In genomic region chr3:161644871-161645636, GRCh38 we compare ENCODE assay signal across 25 cellular contexts.
DNase-seq lines count a peak whose midpoint lies in the region; ATAC-seq and TF ChIP-seq lines count a peak whose summit lies in the region.
"Had no signal": no experiment of that assay in that cellular context is flagged by ENCODE, and none has a peak within 500 bp of the region (broad histone marks: within the 10 kb centered on the region; RNA-seq: fewer than 3 reads in every experiment).

No MANE protein-coding gene starts in this region.

- no peak overlapping the region for H3K27ac ChIP-seq in neuronal stem cell (replicated peaks; ENCODE audit: low read length)
- H3K27ac ChIP-seq: left lung had no signal

- H3K9me3 ChIP-seq in neuronal stem cell (replicated peaks in 1 of 2; ENCODE audit: control insufficient read depth in 2 of 2, insufficient read depth in 1 of 2, low read depth in 1 of 2, low read length in 2 of 2), result no peaks in the 10 kb centered on the region
- H3K9me3 ChIP-seq: left lung had no signal

- TF ChIP-seq CTCF in fibroblast of mammary gland (conservative IDR thresholded peaks at IDR 0.05; ENCODE audit: control insufficient read depth, insufficient read depth, low read depth, low read length), result no peak

- no peaks in the 10 kb centered on the region for H3K36me3 ChIP-seq in neuronal stem cell (replicated peaks in 1 of 2; ENCODE audit: control insufficient read depth in 2 of 2, insufficient read depth in 2 of 2, low read length in 2 of 2)
- H3K36me3 ChIP-seq: left lung had no signal

- no peak overlapping the region for H2BK15ac ChIP-seq in neuronal stem cell (ENCODE audit: low read length)

- no peak overlapping the region for H3K18ac ChIP-seq in neuronal stem cell (ENCODE audit: low read length)

- no peak overlapping the region for H3K4ac ChIP-seq in neuronal stem cell (ENCODE audit: low read length)

- no peak overlapping the region for H2AK5ac ChIP-seq in neuronal stem cell (ENCODE audit: low read depth, low read length)

- H3K27me3 ChIP-seq in neuronal stem cell (ENCODE audit: control insufficient read depth in 3 of 3, insufficient read depth in 3 of 3, low read depth in 1 of 3, low read length in 3 of 3), result no peaks in the 10 kb centered on the region
- H3K27me3 ChIP-seq: left lung had no signal

- no peak overlapping the region for H3K9ac ChIP-seq in neuronal stem cell (ENCODE audit: low read depth, low read length, poor library complexity)

- H2BK120ac ChIP-seq in neuronal stem cell (ENCODE audit: low read depth, low read length), result no peak overlapping the region

- intact Hi-C loops in Right ventricle myocardium superior (cut with DNase I), result no loop called here

- H4K8ac ChIP-seq in neuronal stem cell (ENCODE audit: low read depth, low read length), result no peak overlapping the region

- H3K14ac ChIP-seq in neuronal stem cell (ENCODE audit: low read length), result no peak overlapping the region

- DNase-seq in HuH-7 (ENCODE audit: low spot score) (peak; percentile 4), fibroblast of mammary gland (ENCODE audit: low read depth) (peak; percentile 18), neuronal stem cell (ENCODE audit: low spot score) (no peak), EL (no peak), NCI-H748 treated with DMSO at 0.1 percent for 48 hours (lab: John Stamatoyannopoulos, UW) (no peak), Right ventricle myocardium superior (no peak)
- DNase-seq: activated CD4-positive, alpha-beta T cell treated with anti-CD3 and anti-CD28 coated beads for 36 hours; activated CD8-positive, alpha-beta T cell treated with anti-CD3 and anti-CD28 coated beads for 36 hours; activated naive CD4-positive, alpha-beta T cell treated with anti-CD3 and anti-CD28 coated beads, Interleukin-2, amount 10 ng/mL, durations not matched to agents 7 days and 5 days; amniotic stem cell; COR-L47; DMS79; GF-D8; HFFc6; left lung; mesendoderm; NCI-H146; NCI-H345; NCI-H774; occipital lobe; retina; stimulated activated CD4-positive, alpha-beta T cell treated with anti-CD3 and anti-CD28 coated beads, Interleukin-1b, Interleukin-23, amount 100 ng/mL, for 48 hours; SW 1271 had no signal

- H3K4me3 ChIP-seq in fibroblast of mammary gland (ENCODE audit: control insufficient read depth, low read depth, low read length), result no peak overlapping the region
- no peak overlapping the region for H3K4me3 ChIP-seq in neuronal stem cell (ENCODE audit: low read length in 2 of 2)
- H3K4me3 ChIP-seq: left lung had no signal

- H2AFZ ChIP-seq in neuronal stem cell (ENCODE audit: low read length), result peak overlapping the region; percentile 4

- no peak overlapping the region for H4K91ac ChIP-seq in neuronal stem cell (ENCODE audit: low read depth, low read length, poor library complexity)

- no peak overlapping the region for H2BK5ac ChIP-seq in neuronal stem cell (ENCODE audit: low read length)

- ATAC-seq in GM18511 (IDR thresholded peaks at IDR 0.05; ENCODE audit: unreplicated experiment) (no peak), Right ventricle myocardium superior (ENCODE audit: poor library complexity) (no peak)
- ATAC-seq: activated CD4-positive, alpha-beta T cell treated with anti-CD3 and anti-CD28 coated beads for 36 hours; activated CD8-positive, alpha-beta T cell treated with anti-CD3 and anti-CD28 coated beads for 36 hours; activated T-helper 17 cell treated with anti-CD3 and anti-CD28 coated beads, Interleukin-2, amount 50 U/mL, for 72 hours; left lung had no signal

- no peak overlapping the region for H3K4me2 ChIP-seq in neuronal stem cell (ENCODE audit: insufficient read depth, low read length, poor library complexity, severe bottlenecking)

- no CpG with 5 or more reads among the region's 6 CpGs for WGBS in neuronal stem cell (ENCODE audit: extremely low coverage in 2 of 2, insufficient read length in 2 of 2, insufficient replicate concordance in 1 of 2), 2 donors

- H3K4me1 ChIP-seq in neuronal stem cell (ENCODE audit: control insufficient read depth in 2 of 2, insufficient read depth in 1 of 2, low read depth in 1 of 2, low read length in 2 of 2), result no peaks in the 10 kb centered on the region
- H3K4me1 ChIP-seq: left lung had no signal

- no peaks in the 10 kb centered on the region for H3K79me1 ChIP-seq in neuronal stem cell (ENCODE audit: low read depth, low read length)

- H3K23ac ChIP-seq in neuronal stem cell (ENCODE audit: low read depth, low read length, poor library complexity), result no peak overlapping the region

- no peak overlapping the region for H2BK12ac ChIP-seq in neuronal stem cell (ENCODE audit: low read length)

Comparison
In these comparisons a context has a peak if more than half of its experiments do, and no peak if none do; other contexts are left out.
1. DNase-seq: peak in HuH-7 (single experiment) and fibroblast of mammary gland (single experiment); none in neuronal stem cell (single experiment), EL (single experiment), NCI-H748 treated with DMSO at 0.1 percent for 48 hours (single experiment) and Right ventricle myocardium superior (single experiment).